In genomic region chr1:32743380-32744062, GRCh38 we compare ENCODE assay signal across 9 cellular contexts. TPM values are rescaled to one million over a fixed set of nuclear protein-coding genes. Genes with fewer than 3 reads are reported as not detected.
A peak's percentile ranks its signal among the peaks of the same experiment; 100 is the strongest.
DNase-seq lines count a peak whose midpoint lies in the region; ATAC-seq and TF ChIP-seq lines count a peak whose summit lies in the region.
"Had no signal": no experiment of that assay in that cellular context is flagged by ENCODE, and none has a peak within 500 bp of the region (broad histone marks: within the 10 kb centered on the region; RNA-seq: fewer than 3 reads in every experiment).

No MANE protein-coding gene starts in this region.

- intact Hi-C loops in body of pancreas (cut with DNase I) = no loop called here

- TF ChIP-seq POLR2A in body of pancreas (IDR thresholded peaks at IDR 0.05) = peak in 2 of 3 donors; percentile 49 to 55
- TF ChIP-seq POLR2A in suprapubic skin (IDR thresholded peaks at IDR 0.05) = no peak

- no peak for TF ChIP-seq EP300 in suprapubic skin (IDR thresholded peaks at IDR 0.05)

- WGBS in body of pancreas, 2 donors = 10 to 15% methylated on average over 2 to 5 of the region's 5 CpGs
- WGBS in suprapubic skin = 24% methylated on average over 5 of the region's 5 CpGs

- no peaks in the 10 kb centered on the region for H3K9me3 Mint-ChIP-seq in HFFc6
- no peaks in the 10 kb centered on the region for H3K9me3 Mint-ChIP-seq in activated CD8-positive, alpha-beta T cell treated with anti-CD3 and anti-CD28 coated beads, Interleukin-2, amount 10 ng/mL, durations not matched to agents 7 days and 5 days (ENCODE audit: insufficient read depth)

- no peak overlapping the region for H3K27ac Mint-ChIP-seq in HFFc6
- no peak overlapping the region for H3K27ac Mint-ChIP-seq in activated CD8-positive, alpha-beta T cell treated with anti-CD3 and anti-CD28 coated beads, Interleukin-2, amount 10 ng/mL, durations not matched to agents 7 days and 5 days

- H3K36me3 ChIP-seq in body of pancreas (replicated peaks in 1 of 2; ENCODE audit: insufficient read depth in 1 of 2, low read depth in 2 of 2) (no peaks in the 10 kb centered on the region), suprapubic skin (no peaks in the 10 kb centered on the region)

- no peak for DNase-seq in HFFc6
- DNase-seq in body of pancreas = peak; percentile 44 to 66 (median 52)
- peak; percentile 61 for DNase-seq in kidney tubule cell (ENCODE audit: low spot score)
- DNase-seq in suprapubic skin (ENCODE audit: low spot score in 2 of 2) = no peak
- DNase-seq in activated CD8-positive, alpha-beta T cell treated with anti-CD3 and anti-CD28 coated beads, Interleukin-2, amount 10 ng/mL, durations not matched to agents 7 days and 5 days = no peak
- no peak for DNase-seq in COLO829 (ENCODE audit: low spot score)
- DNase-seq in NAMALWA (ENCODE audit: low spot score) = no peak
- DNase-seq: amygdala had no signal

- no peaks in the 10 kb centered on the region for H3K9me3 ChIP-seq in body of pancreas
- H3K9me3 ChIP-seq in suprapubic skin = no peaks in the 10 kb centered on the region

- H3K27me3 ChIP-seq in body of pancreas = no peaks in the 10 kb centered on the region
- no peaks in the 10 kb centered on the region for H3K27me3 ChIP-seq in suprapubic skin

- peaks cover 55% of the 10 kb centered on the region for H3K4me1 ChIP-seq in body of pancreas
- peaks cover 38% of the 10 kb centered on the region for H3K4me1 ChIP-seq in suprapubic skin

- no peak for TF ChIP-seq CTCF in HFFc6 (IDR thresholded peaks at IDR 0.05)
- TF ChIP-seq CTCF in body of pancreas (IDR thresholded peaks at IDR 0.05) = no peak
- no peak for TF ChIP-seq CTCF in suprapubic skin (IDR thresholded peaks at IDR 0.05)

- H3K27me3 Mint-ChIP-seq in HFFc6 (ENCODE audit: insufficient read depth) = peaks cover 4% of the 10 kb centered on the region; the same call in 1 of the 2 replicates
- H3K27me3 Mint-ChIP-seq in activated CD8-positive, alpha-beta T cell treated with anti-CD3 and anti-CD28 coated beads, Interleukin-2, amount 10 ng/mL, durations not matched to agents 7 days and 5 days (ENCODE audit: low read depth) = peaks cover 34% of the 10 kb centered on the region

- H3K4me1 Mint-ChIP-seq in HFFc6 (ENCODE audit: low read depth) = peaks cover 6% of the 10 kb centered on the region; the same call in 1 of the 2 replicates
- peaks cover 2% of the 10 kb centered on the region for H3K4me1 Mint-ChIP-seq in activated CD8-positive, alpha-beta T cell treated with anti-CD3 and anti-CD28 coated beads, Interleukin-2, amount 10 ng/mL, durations not matched to agents 7 days and 5 days (ENCODE audit: low read depth)

- ATAC-seq in body of pancreas (peak; percentile 34), GM18870 (IDR thresholded peaks at IDR 0.05; ENCODE audit: unreplicated experiment) (no peak)
- no peak for ATAC-seq in activated CD8-positive, alpha-beta T cell treated with anti-CD3 and anti-CD28 coated beads, Interleukin-2, amount 10 ng/mL, durations not matched to agents 7 days and 5 days

- peak overlapping the region; percentile 70 for H3K4me3 Mint-ChIP-seq in HFFc6
- H3K4me3 Mint-ChIP-seq in activated CD8-positive, alpha-beta T cell treated with anti-CD3 and anti-CD28 coated beads, Interleukin-2, amount 10 ng/mL, durations not matched to agents 7 days and 5 days = no peak overlapping the region

- no peaks in the 10 kb centered on the region for H3K36me3 Mint-ChIP-seq in HFFc6 (ENCODE audit: low read depth)
- H3K36me3 Mint-ChIP-seq in activated CD8-positive, alpha-beta T cell treated with anti-CD3 and anti-CD28 coated beads, Interleukin-2, amount 10 ng/mL, durations not matched to agents 7 days and 5 days (ENCODE audit: low read depth) = no peaks in the 10 kb centered on the region

- POLR2A ChIA-PET in activated CD8-positive, alpha-beta T cell treated with anti-CD3 and anti-CD28 coated beads, Interleukin-2, amount 10 ng/mL, durations not matched to agents 7 days and 5 days (lab: Charles Lee) = no interaction called here

- peak overlapping the region; percentile 93 to 100 (median 98) for H3K27ac ChIP-seq in body of pancreas
- peak overlapping the region; percentile 94 for H3K27ac ChIP-seq in suprapubic skin

- H3K4me3 ChIP-seq in body of pancreas (no peak overlapping the region), suprapubic skin (peak overlapping the region; percentile 85)

- CTCF ChIA-PET in activated CD8-positive, alpha-beta T cell treated with anti-CD3 and anti-CD28 coated beads, Interleukin-2, amount 10 ng/mL, durations not matched to agents 7 days and 5 days (lab: Charles Lee) = interaction anchor here (3.8 kb wide), 1 partner anchor 31 kb away, joined by 12 read pairs; no protein-coding TSS in a partner anchor

RNA-seq across cellular contexts. Expression of gene SYNC, which starts 41.0 kb away (rescaled TPM):
- total RNA-seq in HFFc6 (2021; fragmentation: NEBNext Ultra II Directional; extraction: Animal tissue kit (Norgen Biotek cat#: 25700)) = 10 to 100 TPM; 40.8 to 51.1 (median 48.1) TPM
- total RNA-seq in body of pancreas (1 to 10 TPM; 2.3 to 4.9 TPM), suprapubic skin (10 to 100 TPM in 1 of 4 donors, 1 to 10 TPM in 3; 7.4 to 11.4 (median 8.3) TPM)
- total RNA-seq in activated CD8-positive, alpha-beta T cell treated with anti-CD3 and anti-CD28 coated beads, Interleukin-2, amount 10 ng/mL, durations not matched to agents 7 days and 5 days = not detected

Comparison
In these comparisons a context has a peak if more than half of its experiments do, and no peak if none do; other contexts are left out.
1. DNase-seq: peak in body of pancreas (4 of 4) and kidney tubule cell (single experiment); none in HFFc6 (single experiment), suprapubic skin (0 of 2), activated CD8-positive, alpha-beta T cell treated with anti-CD3 and anti-CD28 coated beads, Interleukin-2, amount 10 ng/mL, durations not matched to agents 7 days and 5 days (single experiment), COLO829 (single experiment) and NAMALWA (single experiment).
2. POLR2A ChIP-seq: peak in body of pancreas (2 of 3); none in suprapubic skin (0 of 2).